Comparison of ENCODE assay signal across 1 cellular context in genomic region chr14:52789118-52789517, GRCh38.
TF ChIP-seq lines count a peak whose summit lies in the region.

No MANE protein-coding gene starts in this region.

TF ChIP-seq in HEK293T, 16 proteins besides CTCF, POLR2A, EP300 and RAD21 (continued from another document):
- no peak for TF ChIP-seq HDGF (IDR thresholded peaks at IDR 0.05; ENCODE audit: borderline replicate concordance)
